Comparison of ENCODE assay signal across 11 cellular contexts in genomic region chr9:35563791-35564197, GRCh38. TPM values are rescaled to one million over a fixed set of nuclear protein-coding genes. Genes with fewer than 3 reads are reported as not detected.
DNase-seq lines count a peak whose midpoint lies in the region; ATAC-seq and TF ChIP-seq lines count a peak whose summit lies in the region.
"Had no signal": no experiment of that assay in that cellular context is flagged by ENCODE, and none has a peak within 500 bp of the region (broad histone marks: within the 10 kb centered on the region; RNA-seq: fewer than 3 reads in every experiment).

No MANE protein-coding gene starts in this region.

- H3K4me3 ChIP-seq in cardiac muscle cell: no peak overlapping the region
- no peak overlapping the region for H3K4me3 ChIP-seq in neuronal stem cell (ENCODE audit: low read length in 2 of 2)
- H3K4me3 ChIP-seq: SJSA1 had no signal

- peak overlapping the region; percentile 60 for H3K18ac ChIP-seq in neuronal stem cell (ENCODE audit: low read length)

- H3K9me3 ChIP-seq in cardiac muscle cell (ENCODE audit: low read depth): no peaks in the 10 kb centered on the region
- no peaks in the 10 kb centered on the region for H3K9me3 ChIP-seq in neuronal stem cell (replicated peaks in 1 of 2; ENCODE audit: control insufficient read depth in 2 of 2, insufficient read depth in 1 of 2, low read depth in 1 of 2, low read length in 2 of 2)
- H3K9me3 ChIP-seq: SJSA1 had no signal

- no peaks in the 10 kb centered on the region for H3K9me3 Mint-ChIP-seq in stimulated activated naive CD8-positive, alpha-beta T cell treated with anti-CD3 and anti-CD28 coated beads, Interleukin-15, Interleukin-2, amounts not matched to agents 100 ng/mL and 50 ng/mL, for 24 hours

- no CpG with 5 or more reads among the region's 14 CpGs for WGBS in neuronal stem cell (ENCODE audit: extremely low coverage in 2 of 2, insufficient read length in 2 of 2, insufficient replicate concordance in 1 of 2), 2 donors

- ATAC-seq in stimulated activated naive CD8-positive, alpha-beta T cell treated with anti-CD3 and anti-CD28 coated beads, Interleukin-15, Interleukin-2, amounts not matched to agents 100 U/mL and 50 U/mL, for 24 hours: no peak
- no peak for ATAC-seq in GM18873 (IDR thresholded peaks at IDR 0.05; ENCODE audit: low FRiP score, unreplicated experiment)

- H3K27ac ChIP-seq in cardiac muscle cell (peak overlapping the region; percentile 40), neuronal stem cell (replicated peaks; ENCODE audit: low read length) (no peak overlapping the region)
- H3K27ac ChIP-seq: SJSA1 had no signal

- no peak overlapping the region for H3K4ac ChIP-seq in neuronal stem cell (ENCODE audit: low read length)

- no peak for TF ChIP-seq CTCF in cardiac muscle cell (IDR thresholded peaks at IDR 0.05; ENCODE audit: low read depth, low read length)

- peak overlapping the region; percentile 22 for H3K27ac Mint-ChIP-seq in stimulated activated naive CD8-positive, alpha-beta T cell treated with anti-CD3 and anti-CD28 coated beads, Interleukin-15, Interleukin-2, amounts not matched to agents 100 ng/mL and 50 ng/mL, for 24 hours

- H3K4me1 Mint-ChIP-seq in stimulated activated naive CD8-positive, alpha-beta T cell treated with anti-CD3 and anti-CD28 coated beads, Interleukin-15, Interleukin-2, amounts not matched to agents 100 ng/mL and 50 ng/mL, for 24 hours (ENCODE audit: low read depth): peaks cover 13% of the 10 kb centered on the region

- peak overlapping the region; percentile 32 for H3K23ac ChIP-seq in neuronal stem cell (ENCODE audit: low read depth, low read length, poor library complexity)

- no peak overlapping the region for H4K91ac ChIP-seq in neuronal stem cell (ENCODE audit: low read depth, low read length, poor library complexity)

- peak overlapping the region; percentile 72 for H3K14ac ChIP-seq in neuronal stem cell (ENCODE audit: low read length)

- H3K9ac ChIP-seq in neuronal stem cell (ENCODE audit: low read depth, low read length, poor library complexity): peak overlapping the region; percentile 63

- no peaks in the 10 kb centered on the region for H3K36me3 Mint-ChIP-seq in stimulated activated naive CD8-positive, alpha-beta T cell treated with anti-CD3 and anti-CD28 coated beads, Interleukin-15, Interleukin-2, amounts not matched to agents 100 ng/mL and 50 ng/mL, for 24 hours (ENCODE audit: low read depth)

- H3K27me3 ChIP-seq in cardiac muscle cell (no peaks in the 10 kb centered on the region), neuronal stem cell (ENCODE audit: control insufficient read depth in 3 of 3, insufficient read depth in 3 of 3, low read depth in 1 of 3, low read length in 3 of 3) (no peaks in the 10 kb centered on the region)
- H3K27me3 ChIP-seq: SJSA1 had no signal

- H3K4me2 ChIP-seq in neuronal stem cell (ENCODE audit: insufficient read depth, low read length, poor library complexity, severe bottlenecking): peak overlapping the region; percentile 21

- H2AFZ ChIP-seq in neuronal stem cell (ENCODE audit: low read length): peak overlapping the region; percentile 80

- DNase-seq in stimulated activated naive CD8-positive, alpha-beta T cell treated with anti-CD3 and anti-CD28 coated beads, Interleukin-15, Interleukin-2, amounts not matched to agents 100 U/mL and 50 U/mL, for 24 hours: no peak
- DNase-seq in cardiac muscle cell (ENCODE audit: low read depth in 1 of 2, low spot score in 1 of 2): peak; percentile 53 to 63
- peak; percentile 32 for DNase-seq in neuronal stem cell (ENCODE audit: low spot score)
- no peak for DNase-seq in NCI-H1436 (lab: John Stamatoyannopoulos, UW)
- no peak for DNase-seq in NCI-H345 (lab: John Stamatoyannopoulos, UW)
- DNase-seq in NOMO-1 (lab: John Stamatoyannopoulos, UW; ENCODE audit: unreplicated experiment in 2 of 2): no peak
- DNase-seq: kidney glomerular epithelial cell, NCI-H2029 treated with DMSO at 0.1 percent for 48 hours had no signal

- no peak overlapping the region for H4K8ac ChIP-seq in neuronal stem cell (ENCODE audit: low read depth, low read length)

- no peak overlapping the region for H2BK5ac ChIP-seq in neuronal stem cell (ENCODE audit: low read length)

- H3K27me3 Mint-ChIP-seq in stimulated activated naive CD8-positive, alpha-beta T cell treated with anti-CD3 and anti-CD28 coated beads, Interleukin-15, Interleukin-2, amounts not matched to agents 100 ng/mL and 50 ng/mL, for 24 hours: no peaks in the 10 kb centered on the region

- no peak overlapping the region for H2BK120ac ChIP-seq in neuronal stem cell (ENCODE audit: low read depth, low read length)

- H3K36me3 ChIP-seq in cardiac muscle cell: peaks cover under 1% of the 10 kb centered on the region
- H3K36me3 ChIP-seq in neuronal stem cell (replicated peaks in 1 of 2; ENCODE audit: control insufficient read depth in 2 of 2, insufficient read depth in 2 of 2, low read length in 2 of 2): peaks cover 2 to 8% of the 10 kb centered on the region in 2 donors
- H3K36me3 ChIP-seq: SJSA1 had no signal

- H2BK15ac ChIP-seq in neuronal stem cell (ENCODE audit: low read length): peak overlapping the region; percentile 22

- no peaks in the 10 kb centered on the region for H3K79me1 ChIP-seq in neuronal stem cell (ENCODE audit: low read depth, low read length)

- H3K4me1 ChIP-seq in cardiac muscle cell (ENCODE audit: low read depth) (no peaks in the 10 kb centered on the region), neuronal stem cell (ENCODE audit: control insufficient read depth in 2 of 2, insufficient read depth in 1 of 2, low read depth in 1 of 2, low read length in 2 of 2) (peaks cover 3 to 10% of the 10 kb centered on the region in 2 donors)
- H3K4me1 ChIP-seq: SJSA1 had no signal

- H2BK12ac ChIP-seq in neuronal stem cell (ENCODE audit: low read length): no peak overlapping the region

- H3K4me3 Mint-ChIP-seq in stimulated activated naive CD8-positive, alpha-beta T cell treated with anti-CD3 and anti-CD28 coated beads, Interleukin-15, Interleukin-2, amounts not matched to agents 100 ng/mL and 50 ng/mL, for 24 hours: no peak overlapping the region

- no peak overlapping the region for H2AK5ac ChIP-seq in neuronal stem cell (ENCODE audit: low read depth, low read length)

RNA-seq across cellular contexts. Expression of gene TESK1, which starts 41.3 kb away (rescaled TPM):
- 32.4 and 42.5 TPM in 2 replicates for total RNA-seq in cardiac muscle cell
- polyA plus RNA-seq in cardiac muscle cell: 30.3 and 30.8 TPM in 2 replicates
- 23.9 TPM for polyA plus RNA-seq in neuronal stem cell (2013, experiment 1 of 2)
- polyA plus RNA-seq in neuronal stem cell (2013, experiment 2 of 2): 22.7 TPM

RNA-seq across cellular contexts. Expression of gene CD72, which starts 54.4 kb away (rescaled TPM):
- 1.4 and 5.1 TPM in 2 replicates for total RNA-seq in cardiac muscle cell
- 2.3 and 12.3 TPM in 2 replicates for polyA plus RNA-seq in cardiac muscle cell
- 5.6 TPM for polyA plus RNA-seq in neuronal stem cell (2013, experiment 1 of 2)
- 5.5 TPM for polyA plus RNA-seq in neuronal stem cell (2013, experiment 2 of 2)
- total RNA-seq: SJSA1 had no signal

Comparison
In these comparisons a context has a peak if more than half of its experiments do, and no peak if none do; other contexts are left out.
1. DNase-seq: peak in cardiac muscle cell (2 of 2) and neuronal stem cell (single experiment); none in stimulated activated naive CD8-positive, alpha-beta T cell treated with anti-CD3 and anti-CD28 coated beads, Interleukin-15, Interleukin-2, amounts not matched to agents 100 U/mL and 50 U/mL, for 24 hours (single experiment), NCI-H1436 (single experiment), NCI-H345 (single experiment) and NOMO-1 (0 of 2).